In the genomic region with DNA sequence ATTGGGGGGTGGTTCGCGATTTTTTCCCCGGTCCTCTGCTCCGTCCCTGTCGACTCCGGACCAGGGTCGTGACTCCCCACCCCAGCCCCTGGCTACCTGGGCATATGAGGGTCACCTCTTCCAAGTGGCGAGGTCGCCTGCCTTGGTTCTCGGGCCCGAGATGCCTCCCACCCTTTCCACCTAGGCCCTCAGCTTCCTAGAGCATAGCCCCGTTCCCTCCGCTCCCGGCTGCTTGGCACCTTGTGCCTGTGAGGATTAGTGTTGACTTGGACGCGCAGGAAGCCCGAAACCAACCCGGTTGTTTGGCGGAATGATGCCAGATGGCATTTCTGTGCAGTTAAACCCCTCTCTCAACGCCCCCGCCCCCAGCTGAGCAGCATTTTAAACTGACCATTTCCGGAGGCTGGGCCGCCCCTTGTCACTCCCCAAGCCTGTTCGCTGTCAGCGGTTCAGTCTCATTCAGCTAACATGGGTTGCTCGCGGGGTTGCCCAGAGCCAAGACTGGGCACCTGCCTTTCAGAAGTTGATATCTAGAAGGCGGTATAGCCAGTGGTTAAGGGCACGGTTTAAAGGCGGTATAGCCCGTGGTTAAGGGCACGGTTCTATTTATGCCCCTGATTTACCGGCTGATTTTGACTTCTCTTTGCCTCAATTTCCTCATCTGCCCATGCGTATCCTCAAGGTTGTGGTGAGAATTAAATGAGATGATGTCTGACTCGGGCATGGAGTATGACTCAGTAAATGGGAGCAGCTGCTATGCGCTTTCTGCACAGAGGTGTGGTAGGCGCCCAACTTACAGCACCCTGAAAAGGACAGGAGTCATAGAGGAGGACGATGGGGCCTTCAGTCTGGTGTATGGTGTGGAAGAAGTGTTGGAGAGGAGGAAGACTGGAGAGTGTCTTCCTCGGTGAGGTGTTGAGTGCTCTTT, we compare ENCODE assay signal across 1 cellular context.
TF ChIP-seq lines count a peak whose summit lies in the region.

No MANE protein-coding gene starts in this region.

TF ChIP-seq in liver, 16 proteins besides CTCF, POLR2A, EP300 and RAD21 (continued from another document):
- TF ChIP-seq, protein P1, sequence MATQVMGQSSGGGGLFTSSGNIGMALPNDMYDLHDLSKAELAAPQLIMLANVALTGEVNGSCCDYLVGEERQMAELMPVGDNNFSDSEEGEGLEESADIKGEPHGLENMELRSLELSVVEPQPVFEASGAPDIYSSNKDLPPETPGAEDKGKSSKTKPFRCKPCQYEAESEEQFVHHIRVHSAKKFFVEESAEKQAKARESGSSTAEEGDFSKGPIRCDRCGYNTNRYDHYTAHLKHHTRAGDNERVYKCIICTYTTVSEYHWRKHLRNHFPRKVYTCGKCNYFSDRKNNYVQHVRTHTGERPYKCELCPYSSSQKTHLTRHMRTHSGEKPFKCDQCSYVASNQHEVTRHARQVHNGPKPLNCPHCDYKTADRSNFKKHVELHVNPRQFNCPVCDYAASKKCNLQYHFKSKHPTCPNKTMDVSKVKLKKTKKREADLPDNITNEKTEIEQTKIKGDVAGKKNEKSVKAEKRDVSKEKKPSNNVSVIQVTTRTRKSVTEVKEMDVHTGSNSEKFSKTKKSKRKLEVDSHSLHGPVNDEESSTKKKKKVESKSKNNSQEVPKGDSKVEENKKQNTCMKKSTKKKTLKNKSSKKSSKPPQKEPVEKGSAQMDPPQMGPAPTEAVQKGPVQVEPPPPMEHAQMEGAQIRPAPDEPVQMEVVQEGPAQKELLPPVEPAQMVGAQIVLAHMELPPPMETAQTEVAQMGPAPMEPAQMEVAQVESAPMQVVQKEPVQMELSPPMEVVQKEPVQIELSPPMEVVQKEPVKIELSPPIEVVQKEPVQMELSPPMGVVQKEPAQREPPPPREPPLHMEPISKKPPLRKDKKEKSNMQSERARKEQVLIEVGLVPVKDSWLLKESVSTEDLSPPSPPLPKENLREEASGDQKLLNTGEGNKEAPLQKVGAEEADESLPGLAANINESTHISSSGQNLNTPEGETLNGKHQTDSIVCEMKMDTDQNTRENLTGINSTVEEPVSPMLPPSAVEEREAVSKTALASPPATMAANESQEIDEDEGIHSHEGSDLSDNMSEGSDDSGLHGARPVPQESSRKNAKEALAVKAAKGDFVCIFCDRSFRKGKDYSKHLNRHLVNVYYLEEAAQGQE (IDR thresholded peaks at IDR 0.05), result no peak
- TF ChIP-seq NR2F2 (IDR thresholded peaks at IDR 0.05), result no peak
